In genomic region chr10:97914837-97915211, GRCh38 we compare ENCODE assay signal across 8 cellular contexts.
DNase-seq lines count a peak whose midpoint lies in the region; ATAC-seq and TF ChIP-seq lines count a peak whose summit lies in the region.

No MANE protein-coding gene starts in this region.

- intact Hi-C loops in activated CD4-positive, alpha-beta T cell treated with anti-CD3 and anti-CD28 coated beads, Interleukin-2, amount 10 ng/mL, durations not matched to agents 24 days and 14 days (cut with micrococcal nuclease), result loop anchor here (1.0 kb wide), 2 partner anchors 126 to 130 kb away; no protein-coding TSS in a partner anchor
- intact Hi-C loops in left lung (cut with DNase I), result loop anchor here in 1 of 2 donors (5.0 kb wide), 1 partner anchor 127 kb away; no protein-coding TSS in a partner anchor

- peaks cover 0 to 36% of the 10 kb centered on the region in 2 donors for H3K27me3 ChIP-seq in left lung

- in situ Hi-C loops in G401 (cut with HindIII; ENCODE audit: low sequenced_read_pairs), result no loop called here

- no peak overlapping the region for H3K27ac Mint-ChIP-seq in activated CD4-positive, alpha-beta T cell treated with anti-CD3 and anti-CD28 coated beads, Interleukin-2, amount 10 ng/mL, durations not matched to agents 24 days and 14 days
- H3K27ac Mint-ChIP-seq in chondrocyte (ENCODE audit: unreplicated experiment), result no peak overlapping the region

- peak; percentile 73 for ATAC-seq in HG02884 (IDR thresholded peaks at IDR 0.05; ENCODE audit: unreplicated experiment)
- peak; percentile 91 for ATAC-seq in left lung
- ATAC-seq in GM21367 (IDR thresholded peaks at IDR 0.05; ENCODE audit: unreplicated experiment), result no peak

- H3K27me3 Mint-ChIP-seq in activated CD4-positive, alpha-beta T cell treated with anti-CD3 and anti-CD28 coated beads, Interleukin-2, amount 10 ng/mL, durations not matched to agents 24 days and 14 days, result peaks cover 12% of the 10 kb centered on the region
- peaks cover 64% of the 10 kb centered on the region for H3K27me3 Mint-ChIP-seq in chondrocyte (ENCODE audit: low read depth)

- TF ChIP-seq CTCF in chondrocyte (IDR thresholded peaks at IDR 0.05) (peak; percentile 100), left lung (IDR thresholded peaks at IDR 0.05) (peak; percentile 86 to 93)

- no peaks in the 10 kb centered on the region for H3K4me1 Mint-ChIP-seq in activated CD4-positive, alpha-beta T cell treated with anti-CD3 and anti-CD28 coated beads, Interleukin-2, amount 10 ng/mL, durations not matched to agents 24 days and 14 days
- H3K4me1 Mint-ChIP-seq in chondrocyte (ENCODE audit: low read depth), result no peaks in the 10 kb centered on the region

- H3K27ac ChIP-seq in left lung, result no peak overlapping the region

- H3K9me3 ChIP-seq in left lung, result no peaks in the 10 kb centered on the region

- no peaks in the 10 kb centered on the region for H3K9me3 Mint-ChIP-seq in activated CD4-positive, alpha-beta T cell treated with anti-CD3 and anti-CD28 coated beads, Interleukin-2, amount 10 ng/mL, durations not matched to agents 24 days and 14 days
- no peaks in the 10 kb centered on the region for H3K9me3 Mint-ChIP-seq in chondrocyte (ENCODE audit: low read depth)

- H3K4me3 ChIP-seq in left lung, result no peak overlapping the region

- H3K36me3 Mint-ChIP-seq in activated CD4-positive, alpha-beta T cell treated with anti-CD3 and anti-CD28 coated beads, Interleukin-2, amount 10 ng/mL, durations not matched to agents 24 days and 14 days (ENCODE audit: low read depth), result no peaks in the 10 kb centered on the region
- H3K36me3 Mint-ChIP-seq in chondrocyte (ENCODE audit: low read depth), result no peaks in the 10 kb centered on the region

- no peak overlapping the region for H3K4me3 Mint-ChIP-seq in activated CD4-positive, alpha-beta T cell treated with anti-CD3 and anti-CD28 coated beads, Interleukin-2, amount 10 ng/mL, durations not matched to agents 24 days and 14 days
- H3K4me3 Mint-ChIP-seq in chondrocyte (ENCODE audit: unreplicated experiment), result no peak overlapping the region

- DNase-seq in G401 (ENCODE audit: low spot score), result peak; percentile 79
- DNase-seq in NCI-H446 (lab: John Stamatoyannopoulos, UW), result peak; percentile 19 to 63
- peak; percentile 91 for DNase-seq in activated CD4-positive, alpha-beta T cell treated with anti-CD3 and anti-CD28 coated beads, Interleukin-2, amount 10 ng/mL, durations not matched to agents 24 days and 14 days
- DNase-seq in chondrocyte (ENCODE audit: low spot score), result no peak
- peak; percentile 74 to 91 for DNase-seq in left lung
- peak; percentile 75 to 82 for DNase-seq in stimulated activated CD4-positive, alpha-beta T cell treated with anti-CD3 and anti-CD28 coated beads, Interleukin-4, amount 100 ng/mL, for 48 hours (ENCODE audit: low read depth in 2 of 2)

- H3K4me1 ChIP-seq in left lung, result peaks cover 0 to 2% of the 10 kb centered on the region in 2 donors

- no peaks in the 10 kb centered on the region for H3K36me3 ChIP-seq in left lung
